In genomic region chr2:83823238-83823637, GRCh38 we compare ENCODE assay signal across 16 cellular contexts.
A peak's percentile ranks its signal among the peaks of the same experiment; 100 is the strongest.
DNase-seq lines count a peak whose midpoint lies in the region; ATAC-seq, FAIRE-seq and TF ChIP-seq lines count a peak whose summit lies in the region.
"Had no signal": no experiment of that assay in that cellular context is flagged by ENCODE, and none has a peak within 500 bp of the region (broad histone marks: within the 10 kb centered on the region; RNA-seq: fewer than 3 reads in every experiment).

No MANE protein-coding gene starts in this region.

- no peaks in the 10 kb centered on the region for H3K4me1 Mint-ChIP-seq in stimulated activated naive CD8-positive, alpha-beta T cell treated with anti-CD3 and anti-CD28 coated beads, Interleukin-15, amount 100 ng/mL, for 72 hours
- H3K4me1 Mint-ChIP-seq: CD4-positive, alpha-beta memory T cell had no signal

- H3K9me3 Mint-ChIP-seq in stimulated activated naive CD8-positive, alpha-beta T cell treated with anti-CD3 and anti-CD28 coated beads, Interleukin-15, amount 100 ng/mL, for 72 hours: no peaks in the 10 kb centered on the region

- H3K4me3 Mint-ChIP-seq in stimulated activated naive CD8-positive, alpha-beta T cell treated with anti-CD3 and anti-CD28 coated beads, Interleukin-15, amount 100 ng/mL, for 72 hours: no peak overlapping the region
- H3K4me3 Mint-ChIP-seq: CD4-positive, alpha-beta memory T cell had no signal

- no peak for FAIRE-seq in H54 (lab: Jason Lieb, UNC)
- FAIRE-seq: A204.1, GM12892, HepG2, HTR-8/SVneo had no signal

- H3K27me3 Mint-ChIP-seq in stimulated activated naive CD8-positive, alpha-beta T cell treated with anti-CD3 and anti-CD28 coated beads, Interleukin-15, amount 100 ng/mL, for 72 hours: no peaks in the 10 kb centered on the region

- peak; percentile 26 for ATAC-seq in stimulated activated naive CD8-positive, alpha-beta T cell treated with anti-CD3 and anti-CD28 coated beads, Interleukin-15, amount 100 ng/mL, for 72 hours
- no peak for ATAC-seq in stimulated activated naive CD8-positive, alpha-beta T cell treated with anti-CD3 and anti-CD28 coated beads, Interleukin-15, Interleukin-2, amounts not matched to agents 100 U/mL and 50 U/mL, for 24 hours
- ATAC-seq in left lobe of liver (peak; percentile 55), GM19351 (IDR thresholded peaks at IDR 0.05; ENCODE audit: unreplicated experiment) (no peak)

- no peak overlapping the region for H3K27ac Mint-ChIP-seq in stimulated activated naive CD8-positive, alpha-beta T cell treated with anti-CD3 and anti-CD28 coated beads, Interleukin-15, amount 100 ng/mL, for 72 hours
- H3K27ac Mint-ChIP-seq: CD4-positive, alpha-beta memory T cell had no signal

- TF ChIP-seq POLR2A in H54 (IDR thresholded peaks at IDR 0.05; ENCODE audit: low read depth, low read length): no peak

- DNase-seq in stimulated activated naive CD8-positive, alpha-beta T cell treated with anti-CD3 and anti-CD28 coated beads, Interleukin-15, amount 100 ng/mL, for 72 hours: no peak
- DNase-seq in stimulated activated naive CD8-positive, alpha-beta T cell treated with anti-CD3 and anti-CD28 coated beads, Interleukin-15, Interleukin-2, amounts not matched to agents 100 U/mL and 50 U/mL, for 24 hours: no peak
- peak; percentile 22 for DNase-seq in NCI-H2029 treated with DMSO at 0.1 percent for 48 hours (lab: John Stamatoyannopoulos, UW)
- no peak for DNase-seq in left lobe of liver (ENCODE audit: low spot score)
- DNase-seq in NK-92 treated with Interleukin-12 subunit alpha and Interleukin-12 subunit beta, amount 100 ng/mL, for 24 hours (lab: John Stamatoyannopoulos, UW): no peak
- DNase-seq in H54 (ENCODE audit: insufficient read length, low spot score): no peak
- DNase-seq: BE2C; CD4-positive, alpha-beta memory T cell; DND-41; GDM1; GOT3 had no signal

Comparison
In these comparisons a context has a peak if more than half of its experiments do, and no peak if none do; other contexts are left out.
1. ATAC-seq: peak in stimulated activated naive CD8-positive, alpha-beta T cell treated with anti-CD3 and anti-CD28 coated beads, Interleukin-15, amount 100 ng/mL, for 72 hours (single experiment) and left lobe of liver (single experiment); none in stimulated activated naive CD8-positive, alpha-beta T cell treated with anti-CD3 and anti-CD28 coated beads, Interleukin-15, Interleukin-2, amounts not matched to agents 100 U/mL and 50 U/mL, for 24 hours (single experiment) and GM19351 (single experiment).